1 cellular context compared by ENCODE assay signal in the genomic region with DNA sequence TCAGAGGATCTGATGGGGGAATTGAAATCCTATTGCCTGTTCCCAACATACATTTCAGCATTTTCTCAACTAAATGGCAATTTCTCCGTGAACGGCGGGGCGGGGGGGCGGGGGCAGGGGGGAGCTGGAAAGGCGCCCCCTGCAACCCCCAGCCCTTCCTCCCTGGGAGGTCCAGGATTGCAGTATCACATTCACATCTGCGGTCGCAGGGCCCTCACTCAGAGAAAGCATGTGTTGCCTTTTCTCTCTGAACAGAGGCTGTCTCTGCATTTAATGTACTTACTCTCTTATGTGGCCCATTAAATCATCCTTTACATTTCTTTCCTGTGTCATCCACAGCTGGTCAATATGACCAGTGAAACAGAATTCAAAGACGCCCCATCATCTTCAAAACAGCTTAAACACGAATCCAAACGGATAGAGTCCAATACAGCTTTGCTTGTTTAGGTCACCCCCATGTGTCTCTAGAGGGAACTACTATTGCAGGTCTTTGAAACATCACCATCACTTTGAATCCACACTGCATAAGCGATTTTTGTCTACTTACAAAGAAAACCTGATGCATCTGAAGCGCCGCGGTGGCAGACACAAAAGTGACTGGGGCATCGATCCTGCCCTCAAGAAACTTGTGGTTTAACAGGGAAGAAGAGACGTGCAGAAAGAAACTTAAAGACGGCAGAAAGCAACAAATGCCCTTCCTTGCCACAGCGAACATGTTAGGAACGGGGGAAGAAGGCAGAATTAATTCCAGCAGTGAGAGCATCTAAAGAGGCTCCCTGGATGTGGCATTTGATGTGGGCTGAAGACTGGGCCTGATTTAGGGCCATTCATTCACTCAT.
A peak's percentile ranks its signal among the peaks of the same experiment; 100 is the strongest.
TF ChIP-seq lines count a peak whose summit lies in the region.

No MANE protein-coding gene starts in this region.

TF ChIP-seq in HepG2, 621 proteins besides CTCF, POLR2A, EP300 and RAD21 (continued from another document and continues in another):
- TF ChIP-seq, protein P1, sequence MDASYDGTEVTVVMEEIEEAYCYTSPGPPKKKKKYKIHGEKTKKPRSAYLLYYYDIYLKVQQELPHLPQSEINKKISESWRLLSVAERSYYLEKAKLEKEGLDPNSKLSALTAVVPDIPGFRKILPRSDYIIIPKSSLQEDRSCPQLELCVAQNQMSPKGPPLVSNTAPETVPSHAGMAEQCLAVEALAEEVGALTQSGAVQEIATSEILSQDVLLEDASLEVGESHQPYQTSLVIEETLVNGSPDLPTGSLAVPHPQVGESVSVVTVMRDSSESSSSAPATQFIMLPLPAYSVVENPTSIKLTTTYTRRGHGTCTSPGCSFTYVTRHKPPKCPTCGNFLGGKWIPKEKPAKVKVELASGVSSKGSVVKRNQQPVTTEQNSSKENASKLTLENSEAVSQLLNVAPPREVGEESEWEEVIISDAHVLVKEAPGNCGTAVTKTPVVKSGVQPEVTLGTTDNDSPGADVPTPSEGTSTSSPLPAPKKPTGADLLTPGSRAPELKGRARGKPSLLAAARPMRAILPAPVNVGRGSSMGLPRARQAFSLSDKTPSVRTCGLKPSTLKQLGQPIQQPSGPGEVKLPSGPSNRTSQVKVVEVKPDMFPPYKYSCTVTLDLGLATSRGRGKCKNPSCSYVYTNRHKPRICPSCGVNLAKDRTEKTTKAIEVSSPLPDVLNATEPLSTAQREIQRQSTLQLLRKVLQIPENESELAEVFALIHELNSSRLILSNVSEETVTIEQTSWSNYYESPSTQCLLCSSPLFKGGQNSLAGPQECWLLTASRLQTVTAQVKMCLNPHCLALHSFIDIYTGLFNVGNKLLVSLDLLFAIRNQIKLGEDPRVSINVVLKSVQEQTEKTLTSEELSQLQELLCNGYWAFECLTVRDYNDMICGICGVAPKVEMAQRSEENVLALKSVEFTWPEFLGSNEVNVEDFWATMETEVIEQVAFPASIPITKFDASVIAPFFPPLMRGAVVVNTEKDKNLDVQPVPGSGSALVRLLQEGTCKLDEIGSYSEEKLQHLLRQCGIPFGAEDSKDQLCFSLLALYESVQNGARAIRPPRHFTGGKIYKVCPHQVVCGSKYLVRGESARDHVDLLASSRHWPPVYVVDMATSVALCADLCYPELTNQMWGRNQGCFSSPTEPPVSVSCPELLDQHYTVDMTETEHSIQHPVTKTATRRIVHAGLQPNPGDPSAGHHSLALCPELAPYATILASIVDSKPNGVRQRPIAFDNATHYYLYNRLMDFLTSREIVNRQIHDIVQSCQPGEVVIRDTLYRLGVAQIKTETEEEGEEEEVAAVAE (CRISPR knock-in tag; IDR thresholded peaks at IDR 0.05; ENCODE audit: borderline replicate concordance), result no peak
- TF ChIP-seq POLR2AphosphoS5 (IDR thresholded peaks at IDR 0.05; ENCODE audit: low read depth, low read length) (no peak), TARDBP (CRISPR knock-in tag; IDR thresholded peaks at IDR 0.05) (no peak; the same call in 1 of the 2 replicates), CEBPG (CRISPR knock-in tag; IDR thresholded peaks at IDR 0.05) (peak; percentile 29; the same call in 1 of the 2 replicates), FOXJ3 (CRISPR knock-in tag; IDR thresholded peaks at IDR 0.05; ENCODE audit: borderline replicate concordance) (0 out of 2 replicates have a peak, but pooled peaks have one; percentile 20), PAWR (CRISPR knock-in tag; IDR thresholded peaks at IDR 0.05; ENCODE audit: borderline replicate concordance) (no peak), KLF16 (CRISPR knock-in tag; IDR thresholded peaks at IDR 0.05) (peak in 1 of 2 experiments; percentile 35; a peak in 1 of 4 replicates), ZNF232 (CRISPR knock-in tag; IDR thresholded peaks at IDR 0.05; ENCODE audit: borderline replicate concordance) (no peak), SMAD3 (CRISPR knock-in tag; IDR thresholded peaks at IDR 0.05) (peak; percentile 43; the same call in 1 of the 2 replicates), HMGA1 (CRISPR knock-in tag; conservative IDR thresholded peaks at IDR 0.05) (no peak), ZNF441 (CRISPR knock-in tag; IDR thresholded peaks at IDR 0.05; ENCODE audit: borderline replicate concordance) (no peak), NR2F6 (IDR thresholded peaks at IDR 0.05) (no peak), NR2F6 (CRISPR knock-in tag; IDR thresholded peaks at IDR 0.05) (no peak), ZSCAN12 (CRISPR knock-in tag; IDR thresholded peaks at IDR 0.05) (no peak), ZKSCAN5 (CRISPR knock-in tag; IDR thresholded peaks at IDR 0.05) (no peak), KDM3A (CRISPR knock-in tag; IDR thresholded peaks at IDR 0.05; ENCODE audit: low read depth) (no peak), RARG (CRISPR knock-in tag; IDR thresholded peaks at IDR 0.05; ENCODE audit: low read depth) (no peak), MXI1 (IDR thresholded peaks at IDR 0.05; ENCODE audit: borderline replicate concordance, low read depth, low read length) (no peak), CENPX (CRISPR knock-in tag; IDR thresholded peaks at IDR 0.05) (no peak), HMG20A (CRISPR knock-in tag; IDR thresholded peaks at IDR 0.05; ENCODE audit: borderline replicate concordance) (peak; percentile 44; the same call in 1 of the 2 replicates), KLF15 (CRISPR knock-in tag; IDR thresholded peaks at IDR 0.05; ENCODE audit: borderline replicate concordance) (no peak), ZKSCAN1 (IDR thresholded peaks at IDR 0.05; ENCODE audit: low read length) (0 out of 2 replicates have a peak, but pooled peaks have one; percentile 25), TOE1 (CRISPR knock-in tag; IDR thresholded peaks at IDR 0.05) (no peak), EED (CRISPR knock-in tag; IDR thresholded peaks at IDR 0.05) (no peak), ARNTL (CRISPR knock-in tag; IDR thresholded peaks at IDR 0.05) (no peak), KMT2B (CRISPR knock-in tag; IDR thresholded peaks at IDR 0.05) (0 out of 2 replicates have a peak, but pooled peaks have one; percentile 34), JUN (CRISPR knock-in tag; IDR thresholded peaks at IDR 0.05) (no peak), HDAC1 (CRISPR knock-in tag; IDR thresholded peaks at IDR 0.05) (no peak), MAF1 (CRISPR knock-in tag; IDR thresholded peaks at IDR 0.05; ENCODE audit: borderline replicate concordance) (no peak), CHD2 (IDR thresholded peaks at IDR 0.05; ENCODE audit: low read depth, low read length) (no peak), MXD4 (CRISPR knock-in tag; IDR thresholded peaks at IDR 0.05) (no peak), CCDC6 (CRISPR knock-in tag; IDR thresholded peaks at IDR 0.05) (no peak), STAG1 (CRISPR knock-in tag; IDR thresholded peaks at IDR 0.05) (peak; percentile 96), ZNF670 (CRISPR knock-in tag; IDR thresholded peaks at IDR 0.05; ENCODE audit: borderline replicate concordance) (no peak), RXRB (CRISPR knock-in tag; IDR thresholded peaks at IDR 0.05; ENCODE audit: borderline replicate concordance) (no peak), ZFYVE20 (CRISPR knock-in tag; IDR thresholded peaks at IDR 0.05; ENCODE audit: borderline replicate concordance, low read depth) (no peak), KDM2A (CRISPR knock-in tag; IDR thresholded peaks at IDR 0.05; ENCODE audit: borderline replicate concordance, low read depth) (no peak), CEBPB (IDR thresholded peaks at IDR 0.05; ENCODE audit: borderline replicate concordance, low read depth, low read length) (no peak)
- TF ChIP-seq, protein P2, sequence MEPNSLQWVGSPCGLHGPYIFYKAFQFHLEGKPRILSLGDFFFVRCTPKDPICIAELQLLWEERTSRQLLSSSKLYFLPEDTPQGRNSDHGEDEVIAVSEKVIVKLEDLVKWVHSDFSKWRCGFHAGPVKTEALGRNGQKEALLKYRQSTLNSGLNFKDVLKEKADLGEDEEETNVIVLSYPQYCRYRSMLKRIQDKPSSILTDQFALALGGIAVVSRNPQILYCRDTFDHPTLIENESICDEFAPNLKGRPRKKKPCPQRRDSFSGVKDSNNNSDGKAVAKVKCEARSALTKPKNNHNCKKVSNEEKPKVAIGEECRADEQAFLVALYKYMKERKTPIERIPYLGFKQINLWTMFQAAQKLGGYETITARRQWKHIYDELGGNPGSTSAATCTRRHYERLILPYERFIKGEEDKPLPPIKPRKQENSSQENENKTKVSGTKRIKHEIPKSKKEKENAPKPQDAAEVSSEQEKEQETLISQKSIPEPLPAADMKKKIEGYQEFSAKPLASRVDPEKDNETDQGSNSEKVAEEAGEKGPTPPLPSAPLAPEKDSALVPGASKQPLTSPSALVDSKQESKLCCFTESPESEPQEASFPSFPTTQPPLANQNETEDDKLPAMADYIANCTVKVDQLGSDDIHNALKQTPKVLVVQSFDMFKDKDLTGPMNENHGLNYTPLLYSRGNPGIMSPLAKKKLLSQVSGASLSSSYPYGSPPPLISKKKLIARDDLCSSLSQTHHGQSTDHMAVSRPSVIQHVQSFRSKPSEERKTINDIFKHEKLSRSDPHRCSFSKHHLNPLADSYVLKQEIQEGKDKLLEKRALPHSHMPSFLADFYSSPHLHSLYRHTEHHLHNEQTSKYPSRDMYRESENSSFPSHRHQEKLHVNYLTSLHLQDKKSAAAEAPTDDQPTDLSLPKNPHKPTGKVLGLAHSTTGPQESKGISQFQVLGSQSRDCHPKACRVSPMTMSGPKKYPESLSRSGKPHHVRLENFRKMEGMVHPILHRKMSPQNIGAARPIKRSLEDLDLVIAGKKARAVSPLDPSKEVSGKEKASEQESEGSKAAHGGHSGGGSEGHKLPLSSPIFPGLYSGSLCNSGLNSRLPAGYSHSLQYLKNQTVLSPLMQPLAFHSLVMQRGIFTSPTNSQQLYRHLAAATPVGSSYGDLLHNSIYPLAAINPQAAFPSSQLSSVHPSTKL (CRISPR knock-in tag; IDR thresholded peaks at IDR 0.05), result peak; percentile 43
- TF ChIP-seq, protein P3, sequence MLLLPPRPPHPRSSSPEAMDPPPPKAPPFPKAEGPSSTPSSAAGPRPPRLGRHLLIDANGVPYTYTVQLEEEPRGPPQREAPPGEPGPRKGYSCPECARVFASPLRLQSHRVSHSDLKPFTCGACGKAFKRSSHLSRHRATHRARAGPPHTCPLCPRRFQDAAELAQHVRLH (CRISPR knock-in tag; IDR thresholded peaks at IDR 0.05; ENCODE audit: borderline replicate concordance, low read depth), result no peak
- TF ChIP-seq, protein P4, sequence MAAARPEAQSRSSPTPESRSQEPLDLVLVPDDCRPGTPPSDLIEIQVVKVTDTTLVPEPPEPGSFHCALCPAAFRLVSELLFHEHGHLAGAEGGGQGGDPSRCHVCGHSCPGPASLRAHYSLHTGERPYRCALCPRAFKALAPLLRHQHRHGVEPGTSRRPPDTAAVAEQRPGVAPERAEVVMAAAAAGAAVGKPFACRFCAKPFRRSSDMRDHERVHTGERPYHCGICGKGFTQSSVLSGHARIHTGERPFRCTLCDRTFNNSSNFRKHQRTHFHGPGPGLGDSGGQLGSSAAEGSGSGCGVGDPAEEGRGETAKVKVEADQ (CRISPR knock-in tag; IDR thresholded peaks at IDR 0.05; ENCODE audit: borderline replicate concordance), result no peak
- TF ChIP-seq, protein P5, sequence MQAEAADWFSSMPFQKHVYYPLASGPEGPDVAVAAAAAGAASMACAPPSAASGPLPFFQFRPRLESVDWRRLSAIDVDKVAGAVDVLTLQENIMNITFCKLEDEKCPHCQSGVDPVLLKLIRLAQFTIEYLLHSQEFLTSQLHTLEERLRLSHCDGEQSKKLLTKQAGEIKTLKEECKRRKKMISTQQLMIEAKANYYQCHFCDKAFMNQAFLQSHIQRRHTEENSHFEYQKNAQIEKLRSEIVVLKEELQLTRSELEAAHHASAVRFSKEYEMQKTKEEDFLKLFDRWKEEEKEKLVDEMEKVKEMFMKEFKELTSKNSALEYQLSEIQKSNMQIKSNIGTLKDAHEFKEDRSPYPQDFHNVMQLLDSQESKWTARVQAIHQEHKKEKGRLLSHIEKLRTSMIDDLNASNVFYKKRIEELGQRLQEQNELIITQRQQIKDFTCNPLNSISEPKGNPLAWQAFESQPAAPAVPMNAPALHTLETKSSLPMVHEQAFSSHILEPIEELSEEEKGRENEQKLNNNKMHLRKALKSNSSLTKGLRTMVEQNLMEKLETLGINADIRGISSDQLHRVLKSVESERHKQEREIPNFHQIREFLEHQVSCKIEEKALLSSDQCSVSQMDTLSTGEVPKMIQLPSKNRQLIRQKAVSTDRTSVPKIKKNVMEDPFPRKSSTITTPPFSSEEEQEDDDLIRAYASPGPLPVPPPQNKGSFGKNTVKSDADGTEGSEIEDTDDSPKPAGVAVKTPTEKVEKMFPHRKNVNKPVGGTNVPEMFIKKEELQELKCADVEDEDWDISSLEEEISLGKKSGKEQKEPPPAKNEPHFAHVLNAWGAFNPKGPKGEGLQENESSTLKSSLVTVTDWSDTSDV (CRISPR knock-in tag; IDR thresholded peaks at IDR 0.05), result no peak
- TF ChIP-seq, protein P6, sequence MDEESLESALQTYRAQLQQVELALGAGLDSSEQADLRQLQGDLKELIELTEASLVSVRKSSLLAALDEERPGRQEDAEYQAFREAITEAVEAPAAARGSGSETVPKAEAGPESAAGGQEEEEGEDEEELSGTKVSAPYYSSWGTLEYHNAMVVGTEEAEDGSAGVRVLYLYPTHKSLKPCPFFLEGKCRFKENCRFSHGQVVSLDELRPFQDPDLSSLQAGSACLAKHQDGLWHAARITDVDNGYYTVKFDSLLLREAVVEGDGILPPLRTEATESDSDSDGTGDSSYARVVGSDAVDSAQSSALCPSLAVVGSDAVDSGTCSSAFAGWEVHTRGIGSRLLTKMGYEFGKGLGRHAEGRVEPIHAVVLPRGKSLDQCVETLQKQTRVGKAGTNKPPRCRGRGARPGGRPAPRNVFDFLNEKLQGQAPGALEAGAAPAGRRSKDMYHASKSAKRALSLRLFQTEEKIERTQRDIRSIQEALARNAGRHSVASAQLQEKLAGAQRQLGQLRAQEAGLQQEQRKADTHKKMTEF (CRISPR knock-in tag; IDR thresholded peaks at IDR 0.05), result peak; percentile 40; the same call in 1 of the 2 replicates
- TF ChIP-seq, protein P7, sequence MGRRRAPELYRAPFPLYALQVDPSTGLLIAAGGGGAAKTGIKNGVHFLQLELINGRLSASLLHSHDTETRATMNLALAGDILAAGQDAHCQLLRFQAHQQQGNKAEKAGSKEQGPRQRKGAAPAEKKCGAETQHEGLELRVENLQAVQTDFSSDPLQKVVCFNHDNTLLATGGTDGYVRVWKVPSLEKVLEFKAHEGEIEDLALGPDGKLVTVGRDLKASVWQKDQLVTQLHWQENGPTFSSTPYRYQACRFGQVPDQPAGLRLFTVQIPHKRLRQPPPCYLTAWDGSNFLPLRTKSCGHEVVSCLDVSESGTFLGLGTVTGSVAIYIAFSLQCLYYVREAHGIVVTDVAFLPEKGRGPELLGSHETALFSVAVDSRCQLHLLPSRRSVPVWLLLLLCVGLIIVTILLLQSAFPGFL (CRISPR knock-in tag; IDR thresholded peaks at IDR 0.05), result no peak
- TF ChIP-seq, protein P8, sequence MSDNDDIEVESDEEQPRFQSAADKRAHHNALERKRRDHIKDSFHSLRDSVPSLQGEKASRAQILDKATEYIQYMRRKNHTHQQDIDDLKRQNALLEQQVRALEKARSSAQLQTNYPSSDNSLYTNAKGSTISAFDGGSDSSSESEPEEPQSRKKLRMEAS (IDR thresholded peaks at IDR 0.05), result no peak
- TF ChIP-seq, protein P9, sequence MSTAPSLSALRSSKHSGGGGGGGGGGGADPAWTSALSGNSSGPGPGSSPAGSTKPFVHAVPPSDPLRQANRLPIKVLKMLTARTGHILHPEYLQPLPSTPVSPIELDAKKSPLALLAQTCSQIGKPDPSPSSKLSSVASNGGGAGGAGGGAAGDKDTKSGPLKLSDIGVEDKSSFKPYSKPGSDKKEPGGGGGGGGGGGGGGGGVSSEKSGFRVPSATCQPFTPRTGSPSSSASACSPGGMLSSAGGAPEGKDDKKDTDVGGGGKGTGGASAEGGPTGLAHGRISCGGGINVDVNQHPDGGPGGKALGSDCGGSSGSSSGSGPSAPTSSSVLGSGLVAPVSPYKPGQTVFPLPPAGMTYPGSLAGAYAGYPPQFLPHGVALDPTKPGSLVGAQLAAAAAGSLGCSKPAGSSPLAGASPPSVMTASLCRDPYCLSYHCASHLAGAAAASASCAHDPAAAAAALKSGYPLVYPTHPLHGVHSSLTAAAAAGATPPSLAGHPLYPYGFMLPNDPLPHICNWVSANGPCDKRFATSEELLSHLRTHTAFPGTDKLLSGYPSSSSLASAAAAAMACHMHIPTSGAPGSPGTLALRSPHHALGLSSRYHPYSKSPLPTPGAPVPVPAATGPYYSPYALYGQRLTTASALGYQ (CRISPR knock-in tag; IDR thresholded peaks at IDR 0.05), result no peak
